ENCODE assay signal across 8 cellular contexts in the genomic region with DNA sequence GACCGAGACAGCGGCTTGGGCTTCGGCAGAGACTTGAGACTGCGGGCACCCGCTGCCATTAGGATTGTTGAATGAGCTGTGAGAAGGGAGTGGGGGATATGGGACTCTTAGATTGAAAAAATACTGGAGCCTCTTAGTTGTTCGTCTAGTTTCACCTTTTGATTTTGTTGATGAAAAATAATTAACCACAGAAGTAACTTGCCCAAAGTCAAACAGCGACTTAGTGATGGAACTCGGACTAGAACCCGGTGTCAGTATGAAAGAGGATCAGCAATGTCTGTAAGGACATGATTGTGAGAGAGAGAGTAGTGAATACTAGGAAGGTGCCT. TPM values are rescaled to one million over a fixed set of nuclear protein-coding genes. Genes with fewer than 3 reads are reported as not detected.
A peak's percentile ranks its signal among the peaks of the same experiment; 100 is the strongest.
DNase-seq lines count a peak whose midpoint lies in the region; FAIRE-seq and TF ChIP-seq lines count a peak whose summit lies in the region.

No MANE protein-coding gene starts in this region.

- H3K9me2 ChIP-seq in SU-DHL-6 (replicated peaks; ENCODE audit: insufficient read depth, low read length), result no peaks in the 10 kb centered on the region
- H3K9me2 ChIP-seq in hepatocyte (replicated peaks; ENCODE audit: insufficient read depth), result no peaks in the 10 kb centered on the region

- peaks cover 6% of the 10 kb centered on the region for H3K4me1 Mint-ChIP-seq in activated CD4-positive, alpha-beta memory T cell treated with anti-CD3 and anti-CD28 coated beads for 36 hours (ENCODE audit: low read depth)

- no peaks in the 10 kb centered on the region for H3K9me3 ChIP-seq in SU-DHL-6 (ENCODE audit: insufficient read depth, low read length)
- H3K9me3 ChIP-seq in hepatocyte (ENCODE audit: low read depth), result no peaks in the 10 kb centered on the region
- H3K9me3 ChIP-seq in small intestine (ENCODE audit: control insufficient read depth, low read depth), result no peaks in the 10 kb centered on the region

- intact Hi-C loops in activated CD4-positive, alpha-beta memory T cell treated with anti-CD3 and anti-CD28 coated beads for 36 hours (cut with micrococcal nuclease), result no loop called here

- FAIRE-seq in small intestine (lab: Jason Lieb, UNC), result no peak

- POLR2A ChIA-PET in activated CD4-positive, alpha-beta memory T cell treated with anti-CD3 and anti-CD28 coated beads for 36 hours (lab: Charles Lee), result interaction anchor here (0.6 to 2.1 kb wide), 4 partner anchors 11 to 938 kb away, joined by 4 to 8 read pairs (median 6); partner anchors contain the start of genes EAF2 and IQCB1

- H3K36me3 Mint-ChIP-seq in activated CD4-positive, alpha-beta memory T cell treated with anti-CD3 and anti-CD28 coated beads for 36 hours, result no peaks in the 10 kb centered on the region

- no peaks in the 10 kb centered on the region for H3K36me3 ChIP-seq in SU-DHL-6 (ENCODE audit: low read length)
- H3K36me3 ChIP-seq in hepatocyte (replicated peaks; ENCODE audit: insufficient read depth, low read depth), result no peaks in the 10 kb centered on the region
- no peaks in the 10 kb centered on the region for H3K36me3 ChIP-seq in small intestine (ENCODE audit: control insufficient read depth in 2 of 2, insufficient read depth in 2 of 2, low read length in 2 of 2)

- H3K4me1 ChIP-seq in hepatocyte (ENCODE audit: insufficient read depth) (peaks cover 11% of the 10 kb centered on the region), small intestine (ENCODE audit: control insufficient read depth in 2 of 2, insufficient read depth in 1 of 2, low read depth in 1 of 2, low read length in 1 of 2) (peaks cover 0 to 7% of the 10 kb centered on the region in 2 donors)

- in situ Hi-C loops in G401 (cut with HindIII; ENCODE audit: low sequenced_read_pairs), result no loop called here

- H3K27me3 ChIP-seq in SU-DHL-6 (ENCODE audit: low read length), result no peaks in the 10 kb centered on the region
- H3K27me3 ChIP-seq in hepatocyte, result no peaks in the 10 kb centered on the region
- H3K27me3 ChIP-seq in small intestine (ENCODE audit: control insufficient read depth in 2 of 2, insufficient read depth in 2 of 2, low read length in 2 of 2), result no peaks in the 10 kb centered on the region

- H3F3A ChIP-seq in SU-DHL-6 (ENCODE audit: insufficient read depth), result no peaks in the 10 kb centered on the region

- CTCF ChIA-PET in activated CD4-positive, alpha-beta memory T cell treated with anti-CD3 and anti-CD28 coated beads for 36 hours (lab: Charles Lee), result interaction anchor here (0.7 to 1.3 kb wide), 3 partner anchors 89 to 349 kb away, joined by 3 read pairs; partner anchors contain the start of gene HCLS1

- H3K9me3 Mint-ChIP-seq in activated CD4-positive, alpha-beta memory T cell treated with anti-CD3 and anti-CD28 coated beads for 36 hours, result no peaks in the 10 kb centered on the region

- peak overlapping the region; percentile 64 for H3K9ac ChIP-seq in SU-DHL-6 (ENCODE audit: low read length)

- H3K4me3 ChIP-seq in GM12864 (ENCODE audit: low read depth, low read length) (peak overlapping the region; percentile 99), SU-DHL-6 (ENCODE audit: insufficient read depth, low read length, poor library complexity, severe bottlenecking) (peak overlapping the region; percentile 72), hepatocyte (peak overlapping the region; percentile 35), small intestine (ENCODE audit: low read depth in 1 of 2, low read length in 2 of 2) (peak overlapping the region; percentile 26 to 63)

- H4K20me1 ChIP-seq in SU-DHL-6 (ENCODE audit: low read depth, low read length), result no peaks in the 10 kb centered on the region
- H4K20me1 ChIP-seq in hepatocyte (ENCODE audit: insufficient read depth, poor library complexity, severe bottlenecking), result peaks cover 31% of the 10 kb centered on the region

- no peak overlapping the region for H3K4me3 Mint-ChIP-seq in activated CD4-positive, alpha-beta memory T cell treated with anti-CD3 and anti-CD28 coated beads for 36 hours

- no peak for DNase-seq in GM12864 (ENCODE audit: low read depth)
- DNase-seq in hepatocyte (ENCODE audit: low spot score), result peak; percentile 8
- DNase-seq in small intestine, result no peak
- DNase-seq in GOT3 (lab: John Stamatoyannopoulos, UW), result no peak
- no peak for DNase-seq in G401 (ENCODE audit: low spot score)
- DNase-seq in effector CD8-positive, alpha-beta T cell (lab: John Stamatoyannopoulos, UW), result no peak
- DNase-seq in activated CD4-positive, alpha-beta memory T cell treated with anti-CD3 and anti-CD28 coated beads for 36 hours, result no peak

- H3K27ac ChIP-seq in SU-DHL-6 (ENCODE audit: low read depth, low read length) (no peak overlapping the region), hepatocyte (peak overlapping the region; percentile 68), small intestine (ENCODE audit: low read depth in 1 of 2, low read length in 1 of 2) (peak overlapping the region; percentile 79)

- H3K79me2 ChIP-seq in SU-DHL-6 (ENCODE audit: insufficient read depth, low read length), result peaks cover 5% of the 10 kb centered on the region; the same call in 1 of the 2 replicates
- H3K79me2 ChIP-seq in hepatocyte, result peaks cover 39% of the 10 kb centered on the region

- peak overlapping the region; percentile 81 for H3K4me2 ChIP-seq in SU-DHL-6 (ENCODE audit: low read depth, low read length, poor library complexity, severe bottlenecking)
- peak overlapping the region; percentile 78 for H3K4me2 ChIP-seq in hepatocyte

- 4% methylated on average over 9 of the region's 9 CpGs for whole genome bisulfite sequencing in hepatocyte (ENCODE audit: low lambda C conversion rate, missing lambda C conversion rate)
- 0 to 1% (median 1%) methylated on average over 9 of the region's 9 CpGs for WGBS in small intestine, 3 donors

- H3K27ac Mint-ChIP-seq in activated CD4-positive, alpha-beta memory T cell treated with anti-CD3 and anti-CD28 coated beads for 36 hours, result no peak overlapping the region

- no peaks in the 10 kb centered on the region for H3K27me3 Mint-ChIP-seq in activated CD4-positive, alpha-beta memory T cell treated with anti-CD3 and anti-CD28 coated beads for 36 hours

- H2AFZ ChIP-seq in SU-DHL-6 (ENCODE audit: low read depth, low read length, severe bottlenecking), result peak overlapping the region; percentile 2
- H2AFZ ChIP-seq in hepatocyte, result peak overlapping the region; percentile 37

- no peak for TF ChIP-seq CTCF in GM12864 (IDR thresholded peaks at IDR 0.05; ENCODE audit: low read depth, low read length, missing control alignments)
- TF ChIP-seq CTCF in SU-DHL-6 (IDR thresholded peaks at IDR 0.05; ENCODE audit: insufficient read depth, low read length, poor library complexity, severe bottlenecking), result no peak
- TF ChIP-seq CTCF in hepatocyte (IDR thresholded peaks at IDR 0.05; ENCODE audit: poor library complexity), result no peak

RNA-seq across cellular contexts. Expression of gene GOLGB1, which starts 0.5 kb away (rescaled TPM):
- 54.5 and 70.2 TPM in 2 replicates for total RNA-seq in hepatocyte
- polyA plus RNA-seq in hepatocyte, result 40.2 and 55.8 TPM in 2 replicates
- 10 to 100 TPM; 17.3 to 28.9 (median 22.2) TPM for polyA plus RNA-seq in small intestine
- 10.9 and 34.7 TPM in 2 replicates for total RNA-seq in G401 (2014; rRNA removed; shearing (Covaris generic))
- 10 to 100 TPM; 22.7 to 26.0 TPM for total RNA-seq in activated CD4-positive, alpha-beta memory T cell treated with anti-CD3 and anti-CD28 coated beads for 36 hours

Comparison
In these comparisons a context has a peak if more than half of its experiments do, and no peak if none do; other contexts are left out.
1. H3K4me3 ChIP-seq: peak in every context shown above with its lines; median percentile 99 in GM12864; 72 in SU-DHL-6; 44 in small intestine; 35 in hepatocyte.